Comparison of ENCODE assay signal across 10 cellular contexts in the genomic region with DNA sequence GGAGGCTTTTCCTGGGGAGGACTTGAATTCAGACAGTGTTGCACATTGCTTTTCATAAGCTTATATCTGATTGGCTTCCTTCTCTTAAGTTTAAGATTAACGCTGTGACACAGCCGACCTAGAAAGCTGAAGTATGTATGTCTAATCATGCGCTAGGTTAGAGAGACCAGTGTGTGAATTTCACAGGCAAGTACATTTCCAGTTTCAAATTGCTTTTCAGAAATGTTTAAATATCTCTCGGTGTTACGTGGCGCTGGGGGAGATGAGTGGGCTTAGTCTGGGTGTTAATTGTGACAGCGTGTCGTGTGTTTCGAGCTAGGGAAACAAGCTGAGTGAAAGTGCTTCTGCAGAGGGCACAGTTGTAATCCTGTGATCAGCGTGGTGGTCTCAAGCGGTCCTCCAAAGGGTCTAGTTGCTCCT.
DNase-seq lines count a peak whose midpoint lies in the region; ATAC-seq and TF ChIP-seq lines count a peak whose summit lies in the region.
"Had no signal": no experiment of that assay in that cellular context is flagged by ENCODE, and none has a peak within 500 bp of the region (broad histone marks: within the 10 kb centered on the region; RNA-seq: fewer than 3 reads in every experiment).

No MANE protein-coding gene starts in this region.

- H3K4me3 ChIP-seq in heart left ventricle (peak overlapping the region; percentile 12 to 68 (median 48)), coronary artery (peak overlapping the region; percentile 80), muscle layer of duodenum (ENCODE audit: low read depth in 1 of 2, low read length in 2 of 2) (peak overlapping the region; percentile 65 to 79), upper lobe of right lung (peak overlapping the region; percentile 48)
- H3K4me3 ChIP-seq: BLaER1 had no signal

- DNase-seq in heart left ventricle (no peak), left ventricle myocardium superior (no peak), coronary artery (ENCODE audit: low spot score) (no peak), upper lobe of right lung (no peak), dermis blood vessel endothelial cell (no peak), DMS53 treated with DMSO at 0.1 percent for 48 hours (lab: John Stamatoyannopoulos, UW; ENCODE audit: unreplicated experiment) (no peak)
- DNase-seq in activated naive CD4-positive, alpha-beta T cell treated with anti-CD3 and anti-CD28 coated beads, Interleukin-2, amount 50 U/mL, for 72 hours (ENCODE audit: low spot score in 2 of 2) = no peak
- DNase-seq: stimulated activated CD4-positive, alpha-beta T cell treated with anti-CD3 and anti-CD28 coated beads, Interleukin-4, amount 100 ng/mL, for 1 hour had no signal

- H3K27me3 ChIP-seq in heart left ventricle (no peaks in the 10 kb centered on the region), muscle layer of duodenum (ENCODE audit: low read depth, low read length) (no peaks in the 10 kb centered on the region), upper lobe of right lung (no peaks in the 10 kb centered on the region)
- H3K27me3 ChIP-seq: BLaER1 had no signal

- no peaks in the 10 kb centered on the region for H3K36me3 Mint-ChIP-seq in activated naive CD4-positive, alpha-beta T cell treated with anti-CD3 and anti-CD28 coated beads, Interleukin-2, amount 50 U/mL, for 72 hours

- no peaks in the 10 kb centered on the region for H3K9me3 ChIP-seq in heart left ventricle
- H3K9me3 ChIP-seq in muscle layer of duodenum (ENCODE audit: control insufficient read depth in 1 of 2, low read length in 2 of 2) = no peaks in the 10 kb centered on the region
- no peaks in the 10 kb centered on the region for H3K9me3 ChIP-seq in upper lobe of right lung
- H3K9me3 ChIP-seq: BLaER1 had no signal

- intact Hi-C loops in heart left ventricle (cut with DNase I) = no loop called here
- intact Hi-C loops in left ventricle myocardium superior (cut with micrococcal nuclease) = no loop called here
- intact Hi-C loops in upper lobe of right lung (cut with DNase I) = no loop called here

- no peak for TF ChIP-seq POLR2A in heart left ventricle (IDR thresholded peaks at IDR 0.05)

- TF ChIP-seq CTCF in heart left ventricle (IDR thresholded peaks at IDR 0.05) = no peak
- no peak for TF ChIP-seq CTCF in coronary artery (IDR thresholded peaks at IDR 0.05)
- TF ChIP-seq CTCF in upper lobe of right lung (IDR thresholded peaks at IDR 0.05) = no peak

- H3K27ac Mint-ChIP-seq in activated naive CD4-positive, alpha-beta T cell treated with anti-CD3 and anti-CD28 coated beads, Interleukin-2, amount 50 U/mL, for 72 hours = no peak overlapping the region

- peak overlapping the region; percentile 59 to 92 (median 81) for H3K27ac ChIP-seq in heart left ventricle
- peak overlapping the region; percentile 86 to 92 for H3K27ac ChIP-seq in coronary artery
- peak overlapping the region; percentile 90 for H3K27ac ChIP-seq in muscle layer of duodenum (ENCODE audit: low read length)
- peak overlapping the region; percentile 82 for H3K27ac ChIP-seq in upper lobe of right lung
- H3K27ac ChIP-seq: BLaER1 had no signal

- ATAC-seq in heart left ventricle (no peak), left ventricle myocardium superior (no peak), upper lobe of right lung (no peak)
- no peak for ATAC-seq in activated naive CD4-positive, alpha-beta T cell treated with anti-CD3 and anti-CD28 coated beads, Interleukin-2, amount 50 U/mL, for 72 hours

- WGBS in heart left ventricle, 4 donors = 53 to 70% (median 67%) methylated on average over 11 of the region's 11 CpGs

- H3K36me3 ChIP-seq in heart left ventricle (no peaks in the 10 kb centered on the region), muscle layer of duodenum (ENCODE audit: control insufficient read depth in 1 of 2, insufficient read depth in 2 of 2, low read length in 2 of 2) (peaks cover 0 to 11% of the 10 kb centered on the region in 2 donors), upper lobe of right lung (no peaks in the 10 kb centered on the region)
- H3K36me3 ChIP-seq: BLaER1 had no signal

- H3K9me3 Mint-ChIP-seq in activated naive CD4-positive, alpha-beta T cell treated with anti-CD3 and anti-CD28 coated beads, Interleukin-2, amount 50 U/mL, for 72 hours = no peaks in the 10 kb centered on the region

- peaks cover 0 to 48% (median 14%) of the 10 kb centered on the region in 12 donors for H3K4me1 ChIP-seq in heart left ventricle
- H3K4me1 ChIP-seq in muscle layer of duodenum (ENCODE audit: control insufficient read depth in 1 of 2, insufficient read depth in 2 of 2, low read length in 2 of 2) = peaks cover 0 to 16% of the 10 kb centered on the region in 2 donors
- H3K4me1 ChIP-seq in upper lobe of right lung = peaks cover 8% of the 10 kb centered on the region
